Comparison of ENCODE assay signal across 20 cellular contexts in genomic region chr5:36569456-36569855, GRCh38. TPM values are rescaled to one million over a fixed set of nuclear protein-coding genes. Genes with fewer than 3 reads are reported as not detected.
DNase-seq lines count a peak whose midpoint lies in the region; ATAC-seq, FAIRE-seq and TF ChIP-seq lines count a peak whose summit lies in the region.
"Had no signal": no experiment of that assay in that cellular context is flagged by ENCODE, and none has a peak within 500 bp of the region (broad histone marks: within the 10 kb centered on the region; RNA-seq: fewer than 3 reads in every experiment).

No MANE protein-coding gene starts in this region.

- H3K4me3 Mint-ChIP-seq in nephron progenitor cell, result no peak overlapping the region
- H3K4me3 Mint-ChIP-seq: activated CD4-positive, alpha-beta memory T cell treated with anti-CD3 and anti-CD28 coated beads for 36 hours had no signal

- DNase-seq in COLO829 (ENCODE audit: low spot score), result peak; percentile 7
- DNase-seq in brain pericyte (ENCODE audit: low read depth, low spot score), result peak; percentile 40
- DNase-seq in Right ventricle myocardium superior, result peak; percentile 65
- DNase-seq in sciatic nerve (ENCODE audit: low spot score), result peak; percentile 59
- no peak for DNase-seq in frontal cortex (ENCODE audit: low spot score in 2 of 2)
- no peak for DNase-seq in erythroblast (lab: John Stamatoyannopoulos, UW)
- no peak for DNase-seq in GM13977 (ENCODE audit: low spot score)
- no peak for DNase-seq in nephron progenitor cell
- DNase-seq: activated CD4-positive, alpha-beta memory T cell treated with anti-CD3 and anti-CD28 coated beads for 36 hours; amniotic stem cell; COR-L47; KBM-7; NCI-H1092 treated with DMSO at 0.1 percent for 48 hours; NCI-H748 treated with DMSO at 0.1 percent for 48 hours; pancreas; stimulated activated naive CD8-positive, alpha-beta T cell treated with anti-CD3 and anti-CD28 coated beads, Interleukin-15, Interleukin-2, amounts not matched to agents 100 U/mL and 50 U/mL, for 24 hours; SW 1271 had no signal

- intact Hi-C loops in Right ventricle myocardium superior (cut with DNase I), result no loop called here
- intact Hi-C loops in sciatic nerve (cut with DNase I), result no loop called here

- H3K9me3 Mint-ChIP-seq in nephron progenitor cell, result no peaks in the 10 kb centered on the region
- H3K9me3 Mint-ChIP-seq: activated CD4-positive, alpha-beta memory T cell treated with anti-CD3 and anti-CD28 coated beads for 36 hours had no signal

- TF ChIP-seq CTCF in GM13977 (IDR thresholded peaks at IDR 0.05; ENCODE audit: extremely low read depth, insufficient read depth, missing control alignments) (no peak), nephron progenitor cell (IDR thresholded peaks at IDR 0.05) (no peak)

- H3K27me3 Mint-ChIP-seq in nephron progenitor cell (ENCODE audit: low read depth, poor library complexity), result no peaks in the 10 kb centered on the region
- H3K27me3 Mint-ChIP-seq: activated CD4-positive, alpha-beta memory T cell treated with anti-CD3 and anti-CD28 coated beads for 36 hours had no signal

- ATAC-seq in Right ventricle myocardium superior (ENCODE audit: poor library complexity) (peak; percentile 90), sciatic nerve (peak; percentile 96)
- ATAC-seq: GM12878; left lobe of liver; Panc1; stimulated activated naive CD8-positive, alpha-beta T cell treated with anti-CD3 and anti-CD28 coated beads, Interleukin-15, Interleukin-2, amounts not matched to agents 100 U/mL and 50 U/mL, for 24 hours had no signal

- in situ Hi-C loops in GM13977 (cut with MboI; ENCODE audit: low pct_unique_long_range_greater_than_20kb, low sequenced_read_pairs, unreplicated experiment), result no loop called here

- no peak for TF ChIP-seq POLR2A in erythroblast (IDR thresholded peaks at IDR 0.05; ENCODE audit: low read length)

- no peaks in the 10 kb centered on the region for H3K4me1 Mint-ChIP-seq in nephron progenitor cell

- no peak for FAIRE-seq in frontal cortex (lab: Jason Lieb, UNC)
- FAIRE-seq: GM12878, pancreas had no signal

- H3K36me3 Mint-ChIP-seq in nephron progenitor cell (ENCODE audit: low read depth), result no peaks in the 10 kb centered on the region
- H3K36me3 Mint-ChIP-seq: activated CD4-positive, alpha-beta memory T cell treated with anti-CD3 and anti-CD28 coated beads for 36 hours had no signal

- H3K27ac Mint-ChIP-seq in nephron progenitor cell, result no peak overlapping the region
- H3K27ac Mint-ChIP-seq: activated CD4-positive, alpha-beta memory T cell treated with anti-CD3 and anti-CD28 coated beads for 36 hours had no signal

RNA-seq across cellular contexts. Expression of gene SLC1A3, which starts 37.0 kb away (rescaled TPM):
- total RNA-seq in Right ventricle myocardium superior (93.8 TPM), sciatic nerve (19.4 TPM), frontal cortex (161 TPM)

Comparison
In these comparisons a context has a peak if more than half of its experiments do, and no peak if none do; other contexts are left out.
1. DNase-seq: peak in COLO829 (single experiment), brain pericyte (single experiment), Right ventricle myocardium superior (single experiment) and sciatic nerve (single experiment); none in frontal cortex (0 of 2), erythroblast (0 of 2), GM13977 (single experiment) and nephron progenitor cell (single experiment).